10 cellular contexts compared by ENCODE assay signal in genomic region chrX:40258909-40259308, GRCh38.
"Had no signal": no experiment of that assay in that cellular context is flagged by ENCODE, and none has a peak within 500 bp of the region (broad histone marks: within the 10 kb centered on the region; RNA-seq: fewer than 3 reads in every experiment).

No MANE protein-coding gene starts in this region.

- H3K36me3 ChIP-seq: HAP-1 had no signal

- FAIRE-seq: H1, H54 had no signal

- H3K9me3 ChIP-seq: HAP-1 had no signal

- H3K27ac ChIP-seq: GM23248 had no signal

- H3K4me2 ChIP-seq: GM23338 had no signal

- H3K4me3 ChIP-seq: GM23248, GM23338, HAP-1 had no signal

- DNase-seq: GM23248, GOT3, H9, HCEC 1CT, HFFc6 had no signal

- ATAC-seq: GM23338, HCT116 had no signal

- H3K4me1 ChIP-seq: HAP-1 had no signal

- H2AFZ ChIP-seq: GM23248, GM23338 had no signal

- H3K9ac ChIP-seq: GM23248 had no signal
